In the genomic region with DNA sequence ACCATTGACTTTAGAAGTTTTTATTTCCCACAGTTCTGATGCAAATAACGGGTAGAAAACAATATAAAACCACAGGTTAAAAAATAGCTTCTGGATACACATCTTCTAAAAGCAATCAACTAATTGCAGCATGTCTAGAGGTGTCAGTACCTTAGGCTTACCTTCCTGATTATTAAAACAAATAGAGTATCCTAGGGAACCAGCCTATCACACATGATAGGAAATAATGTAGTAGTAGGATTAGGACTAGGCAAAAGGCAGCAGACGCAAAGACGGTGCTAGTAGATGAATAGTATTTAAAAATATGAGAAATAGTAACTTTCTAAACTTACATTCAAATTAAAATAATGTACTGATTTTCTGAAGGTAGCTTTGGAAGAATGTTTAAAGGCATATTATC, we compare ENCODE assay signal across 38 cellular contexts. TPM values are rescaled to one million over a fixed set of nuclear protein-coding genes. Genes with fewer than 3 reads are reported as not detected.
"Had no signal": no experiment of that assay in that cellular context is flagged by ENCODE, and none has a peak within 500 bp of the region (broad histone marks: within the 10 kb centered on the region; RNA-seq: fewer than 3 reads in every experiment).

No MANE protein-coding gene starts in this region.

- H3K4me3 Mint-ChIP-seq: activated CD8-positive, alpha-beta T cell treated with anti-CD3 and anti-CD28 coated beads for 36 hours; activated naive CD4-positive, alpha-beta T cell treated with anti-CD3 and anti-CD28 coated beads for 36 hours; activated naive CD4-positive, alpha-beta T cell treated with anti-CD3 and anti-CD28 coated beads, Interleukin-2, amount 50 U/mL, for 24 hours; activated naive CD8-positive, alpha-beta T cell treated with anti-CD3 and anti-CD28 coated beads for 36 hours; activated naive CD8-positive, alpha-beta T cell treated with anti-CD3 and anti-CD28 coated beads, Interleukin-2, amount 50 U/mL, for 24 hours; activated T-helper 1 cell treated with anti-CD3 and anti-CD28 coated beads, Interleukin-12 subunit alpha, Interleukin-12 subunit beta, Interleukin-2, Interleukin-4 antibody, amounts not matched to agents 30 ng/mL and 10 ng/mL and 1 ng/mL, durations not matched to agents 14 hours and 24 hours and 36 hours; T-helper 17 cell; T-helper 2 cell treated with Interferon-gamma antibody and Interleukin-4, amounts not matched to agents 5 μg/mL and 100 μg/mL, for 36 hours had no signal

- H3K9me3 ChIP-seq: adrenal gland, breast epithelium, colonic mucosa, esophagus squamous epithelium, gastroesophageal sphincter had no signal

- H3K36me3 Mint-ChIP-seq: activated naive CD4-positive, alpha-beta T cell treated with anti-CD3 and anti-CD28 coated beads, Interleukin-2, amount 50 U/mL, for 24 hours; activated naive CD8-positive, alpha-beta T cell treated with anti-CD3 and anti-CD28 coated beads for 36 hours; brain had no signal

- ATAC-seq: activated CD8-positive, alpha-beta T cell treated with anti-CD3 and anti-CD28 coated beads for 36 hours; activated naive CD8-positive, alpha-beta T cell treated with anti-CD3 and anti-CD28 coated beads, Interleukin-2, amount 50 U/mL, for 24 hours; gastroesophageal sphincter; T-helper 17 cell had no signal

- H3K4me3 ChIP-seq: adrenal gland, breast epithelium, cardiac muscle cell, colonic mucosa, esophagus squamous epithelium, gastroesophageal sphincter had no signal

- H3K4me1 ChIP-seq: colonic mucosa, esophagus squamous epithelium, gastroesophageal sphincter had no signal

- H3K27me3 Mint-ChIP-seq: activated CD8-positive, alpha-beta T cell treated with anti-CD3 and anti-CD28 coated beads for 36 hours; activated naive CD4-positive, alpha-beta T cell treated with anti-CD3 and anti-CD28 coated beads, Interleukin-2, amount 50 U/mL, for 24 hours; activated naive CD8-positive, alpha-beta T cell treated with anti-CD3 and anti-CD28 coated beads for 36 hours; activated naive CD8-positive, alpha-beta T cell treated with anti-CD3 and anti-CD28 coated beads, Interleukin-2, amount 50 U/mL, for 24 hours; brain; T-helper 17 cell had no signal

- H3K27ac ChIP-seq: adrenal gland, breast epithelium, cardiac muscle cell, colonic mucosa, epithelial cell of prostate, esophagus squamous epithelium, gastroesophageal sphincter had no signal

- H3K27me3 ChIP-seq: adrenal gland, breast epithelium, colonic mucosa, esophagus squamous epithelium, gastroesophageal sphincter had no signal

- H3K36me3 ChIP-seq: adrenal gland, breast epithelium, cardiac muscle cell, colonic mucosa, esophagus squamous epithelium, gastroesophageal sphincter had no signal

- FAIRE-seq: endothelial cell of umbilical vein had no signal

- H3K4me1 Mint-ChIP-seq: activated naive CD4-positive, alpha-beta T cell treated with anti-CD3 and anti-CD28 coated beads, Interleukin-2, amount 50 U/mL, for 24 hours; activated naive CD8-positive, alpha-beta T cell treated with anti-CD3 and anti-CD28 coated beads for 36 hours; activated naive CD8-positive, alpha-beta T cell treated with anti-CD3 and anti-CD28 coated beads, Interleukin-2, amount 50 U/mL, for 24 hours; T-helper 17 cell had no signal

- H3K9me3 Mint-ChIP-seq: activated CD8-positive, alpha-beta T cell treated with anti-CD3 and anti-CD28 coated beads for 36 hours; activated naive CD4-positive, alpha-beta T cell treated with anti-CD3 and anti-CD28 coated beads for 36 hours; activated naive CD4-positive, alpha-beta T cell treated with anti-CD3 and anti-CD28 coated beads, Interleukin-2, amount 50 U/mL, for 24 hours; activated naive CD8-positive, alpha-beta T cell treated with anti-CD3 and anti-CD28 coated beads for 36 hours; activated naive CD8-positive, alpha-beta T cell treated with anti-CD3 and anti-CD28 coated beads, Interleukin-2, amount 50 U/mL, for 24 hours; activated T-helper 1 cell treated with anti-CD3 and anti-CD28 coated beads, Interleukin-12 subunit alpha, Interleukin-12 subunit beta, Interleukin-2, Interleukin-4 antibody, amounts not matched to agents 30 ng/mL and 10 ng/mL and 1 ng/mL, durations not matched to agents 14 hours and 24 hours and 36 hours; activated T-helper 2 cell treated with anti-CD3 and anti-CD28 coated beads, Interferon-gamma antibody, Interleukin-2, Interleukin-4, amounts not matched to agents 10 μg/mL and 5 μg/mL and 100 μg/mL, durations not matched to agents 14 hours and 24 hours and 36 hours; T-helper 2 cell treated with Interferon-gamma antibody and Interleukin-4, amounts not matched to agents 5 μg/mL and 100 μg/mL, for 36 hours had no signal

- DNase-seq: activated CD4-positive, alpha-beta T cell treated with anti-CD3 and anti-CD28 coated beads for 1 hour; activated CD4-positive, alpha-beta T cell treated with anti-CD3 and anti-CD28 coated beads for 48 hours; activated CD4-positive, alpha-beta T cell treated with anti-CD3 and anti-CD28 coated beads, Interleukin-2, amount 50 U/mL, for 1 hour; activated CD4-positive, alpha-beta T cell treated with anti-CD3 and anti-CD28 coated beads, Interleukin-2, amount 50 U/mL, for 48 hours; activated CD8-positive, alpha-beta memory T cell treated with anti-CD3 and anti-CD28 coated beads for 24 hours; activated CD8-positive, alpha-beta T cell treated with anti-CD3 and anti-CD28 coated beads for 36 hours; activated effector memory CD4-positive, alpha-beta T cell treated with anti-CD3 and anti-CD28 coated beads, Interleukin-2, amount 50 U/mL, for 16 hours; activated naive CD4-positive, alpha-beta T cell treated with anti-CD3 and anti-CD28 coated beads for 36 hours; activated naive CD8-positive, alpha-beta T cell treated with anti-CD3 and anti-CD28 coated beads for 36 hours; activated naive CD8-positive, alpha-beta T cell treated with anti-CD3 and anti-CD28 coated beads, Interleukin-2, amount 50 U/mL, for 24 hours; activated T-cell treated with anti-CD3 and anti-CD28 coated beads, Interleukin-2, amount 50 U/mL, for 1 hour; activated T-cell treated with anti-CD3 and anti-CD28 coated beads, Interleukin-2, amount 50 U/mL, for 48 hours; adrenal gland; amygdala; aorta; central memory CD4-positive, alpha-beta T cell; cerebellar nuclear complex; colonic mucosa; effector CD8-positive, alpha-beta T cell; esophagus squamous epithelium; foreskin melanocyte; T-helper 1 cell; T-helper 17 cell; T1000 had no signal

- H3K27ac Mint-ChIP-seq: activated CD8-positive, alpha-beta T cell treated with anti-CD3 and anti-CD28 coated beads for 36 hours; activated naive CD4-positive, alpha-beta T cell treated with anti-CD3 and anti-CD28 coated beads for 36 hours; activated naive CD4-positive, alpha-beta T cell treated with anti-CD3 and anti-CD28 coated beads, Interleukin-2, amount 50 U/mL, for 24 hours; activated naive CD8-positive, alpha-beta T cell treated with anti-CD3 and anti-CD28 coated beads for 36 hours; activated naive CD8-positive, alpha-beta T cell treated with anti-CD3 and anti-CD28 coated beads, Interleukin-2, amount 50 U/mL, for 24 hours; activated T-helper 1 cell treated with anti-CD3 and anti-CD28 coated beads, Interleukin-12 subunit alpha, Interleukin-12 subunit beta, Interleukin-2, Interleukin-4 antibody, amounts not matched to agents 30 ng/mL and 10 ng/mL and 1 ng/mL, durations not matched to agents 14 hours and 24 hours and 36 hours; activated T-helper 2 cell treated with anti-CD3 and anti-CD28 coated beads, Interferon-gamma antibody, Interleukin-2, Interleukin-4, amounts not matched to agents 10 μg/mL and 5 μg/mL and 100 μg/mL, durations not matched to agents 14 hours and 24 hours and 36 hours; T-helper 17 cell; T-helper 2 cell treated with Interferon-gamma antibody and Interleukin-4, amounts not matched to agents 5 μg/mL and 100 μg/mL, for 36 hours had no signal

RNA-seq across cellular contexts. Expression of gene PHYHIPL, which starts 41.7 kb away (rescaled TPM):
- total RNA-seq: activated CD8-positive, alpha-beta T cell treated with anti-CD3 and anti-CD28 coated beads for 36 hours; activated naive CD4-positive, alpha-beta T cell treated with anti-CD3 and anti-CD28 coated beads for 36 hours; activated naive CD8-positive, alpha-beta T cell treated with anti-CD3 and anti-CD28 coated beads for 36 hours; activated T-helper 1 cell treated with anti-CD3 and anti-CD28 coated beads, Interleukin-12 subunit alpha, Interleukin-12 subunit beta, Interleukin-2, Interleukin-4 antibody, amounts not matched to agents 30 ng/mL and 10 ng/mL and 1 ng/mL, durations not matched to agents 14 hours and 24 hours and 36 hours; activated T-helper 2 cell treated with anti-CD3 and anti-CD28 coated beads, Interferon-gamma antibody, Interleukin-2, Interleukin-4, amounts not matched to agents 10 μg/mL and 5 μg/mL and 100 μg/mL, durations not matched to agents 14 hours and 24 hours and 36 hours; cardiac muscle cell; dermis microvascular lymphatic vessel endothelial cell; endothelial cell of umbilical vein; fibroblast of lung; fibroblast of villous mesenchyme; glomerular endothelial cell; T-helper 17 cell had no signal
- polyA plus RNA-seq: endothelial cell of umbilical vein had no signal
